Comparison of ENCODE assay signal across 19 cellular contexts in genomic region chr2:62150597-62151305, GRCh38. TPM values are rescaled to one million over a fixed set of nuclear protein-coding genes. Genes with fewer than 3 reads are reported as not detected.
DNase-seq lines count a peak whose midpoint lies in the region; ATAC-seq and TF ChIP-seq lines count a peak whose summit lies in the region.
"Had no signal": no experiment of that assay in that cellular context is flagged by ENCODE, and none has a peak within 500 bp of the region (broad histone marks: within the 10 kb centered on the region; RNA-seq: fewer than 3 reads in every experiment).

No MANE protein-coding gene starts in this region.

- no peak overlapping the region for H4K8ac ChIP-seq in trophoblast cell (ENCODE audit: low read depth, low read length)

- peak overlapping the region; percentile 3; the same call in 1 of the 2 replicates for H3K4me3 ChIP-seq in GM23338
- H3K4me3 ChIP-seq in PC-9, result no peak overlapping the region
- no peak overlapping the region for H3K4me3 ChIP-seq in trophoblast cell (ENCODE audit: low read depth, low read length)
- H3K4me3 ChIP-seq: esophagus squamous epithelium had no signal

- H3K9me3 ChIP-seq in PC-9 (ENCODE audit: insufficient read depth, low read depth) (no peaks in the 10 kb centered on the region), trophoblast cell (ENCODE audit: insufficient read depth, low read depth, low read length) (no peaks in the 10 kb centered on the region)

- H2AK5ac ChIP-seq in trophoblast cell (ENCODE audit: low read length), result no peak overlapping the region

- TF ChIP-seq CTCF in GM23338 (conservative IDR thresholded peaks at IDR 0.05; ENCODE audit: low read depth in 2 of 2) (no peak), PC-9 (conservative IDR thresholded peaks at IDR 0.05) (no peak)

- H3K4ac ChIP-seq in trophoblast cell (ENCODE audit: low read depth, low read length), result no peak overlapping the region

- H3K79me2 ChIP-seq in GM23338 (replicated peaks; ENCODE audit: insufficient read depth) (no peaks in the 10 kb centered on the region), PC-9 (ENCODE audit: low read depth) (no peaks in the 10 kb centered on the region), trophoblast cell (ENCODE audit: control insufficient read depth, insufficient read depth, low read length, poor library complexity) (peaks cover 3% of the 10 kb centered on the region)

- no peak overlapping the region for H3K4me3 Mint-ChIP-seq in GM23338
- H3K4me3 Mint-ChIP-seq: brain; T-helper 1 cell treated with Interleukin-12 subunit alpha and Interleukin-12 subunit beta and Interleukin-4 antibody, amounts not matched to agents 30 μg/mL and 1 μg/mL, for 36 hours had no signal

- BruUV-seq in PC-9 (replicated peaks; lab: Mats Ljungman, UMichigan), result no TSS peak

- H3K9me3 Mint-ChIP-seq in GM23338, result peaks cover 5% of the 10 kb centered on the region; the same call in 2 of the 3 replicates

- H3K9me2 ChIP-seq in GM23338 (ENCODE audit: insufficient read depth) (no peaks in the 10 kb centered on the region), PC-9 (ENCODE audit: insufficient read depth) (no peaks in the 10 kb centered on the region)

- CTCF ChIA-PET in PC-9 (lab: Charles Lee), result no interaction called here

- H3K4me1 ChIP-seq in GM23338 (ENCODE audit: insufficient read depth) (peaks cover 21% of the 10 kb centered on the region), PC-9 (replicated peaks; ENCODE audit: insufficient read depth) (peaks cover 39% of the 10 kb centered on the region), trophoblast cell (ENCODE audit: control insufficient read depth in 1 of 2, insufficient read depth in 2 of 2, low read length in 2 of 2) (peaks cover 11 to 17% of the 10 kb centered on the region in 2 experiments)
- H3K4me1 ChIP-seq: esophagus squamous epithelium had no signal

- no peak overlapping the region for H3K14ac ChIP-seq in trophoblast cell (ENCODE audit: low read length)

- peak overlapping the region; percentile 45 for H4K91ac ChIP-seq in trophoblast cell (ENCODE audit: low read depth, low read length)

- no peak overlapping the region for H3K23ac ChIP-seq in trophoblast cell (ENCODE audit: low read length)

- peak overlapping the region; percentile 31; the same call in 1 of the 2 replicates for H3K27ac Mint-ChIP-seq in GM23338
- H3K27ac Mint-ChIP-seq: T-helper 1 cell treated with Interleukin-12 subunit alpha and Interleukin-12 subunit beta and Interleukin-4 antibody, amounts not matched to agents 30 μg/mL and 1 μg/mL, for 36 hours had no signal

- intact Hi-C loops in PC-9 (cut with micrococcal nuclease; ENCODE audit: unreplicated experiment), result no loop called here

- H3K9ac ChIP-seq in trophoblast cell (ENCODE audit: low read length), result no peak overlapping the region

- H3F3A ChIP-seq in GM23338 (replicated peaks; ENCODE audit: low read depth) (0 out of 2 replicates have a peak, but pooled peaks cover 4% of the 10 kb centered on the region), PC-9 (ENCODE audit: insufficient read depth, low read depth) (peaks cover 19% of the 10 kb centered on the region; the same call in 1 of the 2 replicates)

- ATAC-seq in GM23338 (peak; percentile 90), esophagus mucosa (no peak), HG03439 (IDR thresholded peaks at IDR 0.05; ENCODE audit: unreplicated experiment) (no peak)

- no peaks in the 10 kb centered on the region for H3K27me3 ChIP-seq in GM23338 (ENCODE audit: insufficient read depth)
- H3K27me3 ChIP-seq in PC-9 (ENCODE audit: insufficient read depth, low read depth), result no peaks in the 10 kb centered on the region
- no peaks in the 10 kb centered on the region for H3K27me3 ChIP-seq in trophoblast cell (ENCODE audit: insufficient read depth, low read length)
- H3K27me3 ChIP-seq: esophagus squamous epithelium had no signal

- peaks cover 15% of the 10 kb centered on the region for H3K4me1 Mint-ChIP-seq in GM23338

- H2BK120ac ChIP-seq in trophoblast cell (ENCODE audit: insufficient read depth, low read length, poor library complexity), result peak overlapping the region; percentile 36

- no peak overlapping the region for H3K18ac ChIP-seq in trophoblast cell (ENCODE audit: low read length)

- H3K27me3 Mint-ChIP-seq in GM23338 (ENCODE audit: insufficient read depth, low read depth, poor library complexity), result peaks cover 7% of the 10 kb centered on the region
- H3K27me3 Mint-ChIP-seq: brain had no signal

- WGBS in trophoblast cell (ENCODE audit: extremely low coverage, insufficient coverage, insufficient read length), result no CpG with 5 or more reads among the region's 6 CpGs

- H3K4me2 ChIP-seq in GM23338, result peak overlapping the region; percentile 49
- H3K4me2 ChIP-seq in PC-9, result no peak overlapping the region
- no peak overlapping the region for H3K4me2 ChIP-seq in trophoblast cell (ENCODE audit: low read length)

- H3K36me3 ChIP-seq in GM23338 (ENCODE audit: insufficient read depth) (no peaks in the 10 kb centered on the region), PC-9 (ENCODE audit: low read depth) (no peaks in the 10 kb centered on the region), trophoblast cell (ENCODE audit: control insufficient read depth in 1 of 2, insufficient read depth in 2 of 2, low read length in 2 of 2) (no peaks in the 10 kb centered on the region)
- H3K36me3 ChIP-seq: esophagus squamous epithelium had no signal

- H4K20me1 ChIP-seq in GM23338 (replicated peaks; ENCODE audit: insufficient read depth), result no peaks in the 10 kb centered on the region
- H4K20me1 ChIP-seq in PC-9 (ENCODE audit: insufficient read depth), result no peaks in the 10 kb centered on the region

- H3K79me1 ChIP-seq in trophoblast cell (ENCODE audit: low read length), result peaks cover 15% of the 10 kb centered on the region

- H2BK12ac ChIP-seq in trophoblast cell (ENCODE audit: low read length), result peak overlapping the region; percentile 55

- DNase-seq in GM23338 (ENCODE audit: low spot score) (peak; percentile 40), PC-9 (peak in 1 of 2 experiments; percentile 56), fibroblast of peridontal ligament (ENCODE audit: extremely low read depth) (peak; percentile 35), trophoblast cell (peak; percentile 23 to 53), GOT3 (lab: John Stamatoyannopoulos, UW) (no peak), hypothalamus (lab: John Stamatoyannopoulos, UW) (no peak)
- DNase-seq: activated CD4-positive, CD25-positive, alpha-beta regulatory T cell; activated CD8-positive, alpha-beta memory T cell treated with anti-CD3 and anti-CD28 coated beads, Interleukin-2, amount 50 U/mL, for 4 hours; activated naive CD4-positive, alpha-beta T cell; esophagus squamous epithelium; NCI-H1092; NCI-H2171 treated with DMSO at 0.1 percent for 48 hours; stimulated activated CD4-positive, alpha-beta T cell treated with anti-CD3 and anti-CD28 coated beads, Interleukin-4, amount 100 ng/mL, for 24 hours; stimulated activated CD8-positive, alpha-beta memory T cell treated with anti-CD3 and anti-CD28 coated beads, Interleukin-4, amount 100 ng/mL, for 48 hours had no signal

- POLR2A ChIA-PET in PC-9 (lab: Charles Lee; ENCODE audit: unreplicated experiment), result interaction anchor here (0.6 kb wide), 2 partner anchors 94 to 162 kb away, joined by 3 read pairs; no protein-coding TSS in a partner anchor

- H3K36me3 Mint-ChIP-seq in GM23338 (ENCODE audit: low read depth), result no peaks in the 10 kb centered on the region; the same call in 2 of the 3 replicates

- H4K12ac ChIP-seq in trophoblast cell (ENCODE audit: low read depth, low read length), result no peak overlapping the region

- H3K27ac ChIP-seq in GM23338 (ENCODE audit: low read depth) (peak overlapping the region; percentile 36; the same call in 1 of the 2 replicates), PC-9 (peak overlapping the region; percentile 3; the same call in 1 of the 2 replicates), trophoblast cell (ENCODE audit: low read depth, low read length) (no peak overlapping the region)
- H3K27ac ChIP-seq: esophagus squamous epithelium, RWPE1 had no signal

- H2AFZ ChIP-seq in GM23338 (peak overlapping the region; percentile 61), PC-9 (no peak overlapping the region), trophoblast cell (ENCODE audit: insufficient read depth, low read length, poor library complexity) (no peak overlapping the region)

- no peak overlapping the region for H2BK5ac ChIP-seq in trophoblast cell (ENCODE audit: low read depth, low read length, poor library complexity)

TF ChIP-seq in GM23338, 12 proteins besides CTCF, POLR2A, EP300 and RAD21 (continues in another document):
- TF ChIP-seq EZH2phosphoT487 (IDR thresholded peaks at IDR 0.05; ENCODE audit: unreplicated experiment) (no peak), STAT1 (IDR thresholded peaks at IDR 0.05; ENCODE audit: unreplicated experiment) (no peak), REST (IDR thresholded peaks at IDR 0.05; ENCODE audit: unreplicated experiment) (no peak)

RNA-seq across cellular contexts. Expression of gene B3GNT2, which starts 45.2 kb away (rescaled TPM):
- 70.4 and 73.1 TPM in 2 replicates for total RNA-seq in GM23338 (2014; rRNA removed; shearing (Covaris generic))
- 32.3 and 35.5 TPM in 2 replicates for polyA plus RNA-seq in GM23338 (2016; fragmentation: Nextera tagmentation; extraction: Ambion mirVana)
- total RNA-seq in PC-9 (2021) (30.8 and 30.9 TPM in 2 replicates), esophagus mucosa (20.2 TPM)
- polyA plus RNA-seq in trophoblast cell (2013), result 24.8 and 26.0 TPM in 2 replicates

Comparison
In these comparisons a context has a peak if more than half of its experiments do, and no peak if none do; other contexts are left out.
1. DNase-seq: peak in GM23338 (single experiment), fibroblast of peridontal ligament (single experiment) and trophoblast cell (2 of 2); none in GOT3 (single experiment) and hypothalamus (0 of 51).